In genomic region chr18:73688851-73689659, GRCh38 we compare ENCODE assay signal across 12 cellular contexts.
DNase-seq lines count a peak whose midpoint lies in the region; ATAC-seq and TF ChIP-seq lines count a peak whose summit lies in the region.
"Had no signal": no experiment of that assay in that cellular context is flagged by ENCODE, and none has a peak within 500 bp of the region (broad histone marks: within the 10 kb centered on the region; RNA-seq: fewer than 3 reads in every experiment).

No MANE protein-coding gene starts in this region.

- H3K27ac Mint-ChIP-seq in type B pancreatic cell, result peak overlapping the region; percentile 9
- no peak overlapping the region for H3K27ac Mint-ChIP-seq in activated CD8-positive, alpha-beta memory T cell treated with anti-CD3 and anti-CD28 coated beads, Interleukin-2, amount 10 ng/mL, durations not matched to agents 7 days and 5 days
- H3K27ac Mint-ChIP-seq: activated CD4-positive, alpha-beta T cell treated with anti-CD3 and anti-CD28 coated beads, Interleukin-2, amount 10 ng/mL, durations not matched to agents 7 days and 5 days; CD4-positive, CD25-positive, alpha-beta regulatory T cell; IgD-negative memory B cell had no signal

- WGBS in right cardiac atrium, result 38% methylated on average over 9 of the region's 9 CpGs

- H3K9me3 ChIP-seq in right cardiac atrium (ENCODE audit: control insufficient read depth, low read length) (no peaks in the 10 kb centered on the region), right atrium auricular region (no peaks in the 10 kb centered on the region)
- H3K9me3 ChIP-seq: heart left ventricle had no signal

- H3K4me1 Mint-ChIP-seq in type B pancreatic cell (ENCODE audit: unreplicated experiment), result peaks cover 26% of the 10 kb centered on the region
- no peaks in the 10 kb centered on the region for H3K4me1 Mint-ChIP-seq in activated CD8-positive, alpha-beta memory T cell treated with anti-CD3 and anti-CD28 coated beads, Interleukin-2, amount 10 ng/mL, durations not matched to agents 7 days and 5 days
- H3K4me1 Mint-ChIP-seq: activated CD4-positive, alpha-beta T cell treated with anti-CD3 and anti-CD28 coated beads, Interleukin-2, amount 10 ng/mL, durations not matched to agents 7 days and 5 days; CD4-positive, CD25-positive, alpha-beta regulatory T cell had no signal

- H3K9me3 Mint-ChIP-seq in type B pancreatic cell, result no peaks in the 10 kb centered on the region
- H3K9me3 Mint-ChIP-seq in activated CD8-positive, alpha-beta memory T cell treated with anti-CD3 and anti-CD28 coated beads, Interleukin-2, amount 10 ng/mL, durations not matched to agents 7 days and 5 days (ENCODE audit: low read depth), result peaks cover 12% of the 10 kb centered on the region
- H3K9me3 Mint-ChIP-seq: activated CD4-positive, alpha-beta T cell treated with anti-CD3 and anti-CD28 coated beads, Interleukin-2, amount 10 ng/mL, durations not matched to agents 7 days and 5 days had no signal

- H3K36me3 Mint-ChIP-seq in type B pancreatic cell, result no peaks in the 10 kb centered on the region
- H3K36me3 Mint-ChIP-seq in activated CD8-positive, alpha-beta memory T cell treated with anti-CD3 and anti-CD28 coated beads, Interleukin-2, amount 10 ng/mL, durations not matched to agents 7 days and 5 days, result no peaks in the 10 kb centered on the region
- H3K36me3 Mint-ChIP-seq: CD4-positive, CD25-positive, alpha-beta regulatory T cell had no signal

- DNase-seq in right cardiac atrium, result peak in 2 of 3 donors; percentile 48 to 55
- no peak for DNase-seq in right atrium auricular region (ENCODE audit: low spot score)
- peak; percentile 84 for DNase-seq in M059J (ENCODE audit: low read depth)
- DNase-seq in epithelial cell of esophagus (ENCODE audit: low read depth), result peak; percentile 95
- no peak for DNase-seq in type B pancreatic cell (ENCODE audit: extremely low spot score, unreplicated experiment)
- DNase-seq in activated CD8-positive, alpha-beta memory T cell treated with anti-CD3 and anti-CD28 coated beads, Interleukin-2, amount 10 ng/mL, durations not matched to agents 7 days and 5 days, result no peak
- no peak for DNase-seq in head of caudate nucleus
- DNase-seq in DMS 273 treated with DMSO at 0.1 percent for 48 hours (lab: John Stamatoyannopoulos, UW), result no peak
- DNase-seq: activated CD4-positive, alpha-beta T cell treated with anti-CD3 and anti-CD28 coated beads, Interleukin-2, amount 10 ng/mL, durations not matched to agents 7 days and 5 days; CD4-positive, CD25-positive, alpha-beta regulatory T cell; heart left ventricle had no signal

- CTCF ChIA-PET in activated CD8-positive, alpha-beta memory T cell treated with anti-CD3 and anti-CD28 coated beads, Interleukin-2, amount 10 ng/mL, durations not matched to agents 7 days and 5 days (lab: Charles Lee), result no interaction called here

- H3K36me3 ChIP-seq in right atrium auricular region, result no peaks in the 10 kb centered on the region
- H3K36me3 ChIP-seq: heart left ventricle had no signal

- H3K27ac ChIP-seq in right cardiac atrium (ENCODE audit: low read length) (no peak overlapping the region), right atrium auricular region (no peak overlapping the region)

- H3K4me3 ChIP-seq in right cardiac atrium (ENCODE audit: low read length) (no peak overlapping the region), right atrium auricular region (no peak overlapping the region), epithelial cell of esophagus (ENCODE audit: low read length) (no peak overlapping the region)

- intact Hi-C loops in right cardiac atrium (cut with DNase I) (no loop called here), head of caudate nucleus (cut with DNase I) (no loop called here)

- H3K4me1 ChIP-seq in right cardiac atrium (ENCODE audit: control insufficient read depth, insufficient read depth, low read length) (peaks cover 7% of the 10 kb centered on the region), right atrium auricular region (peaks cover 0 to 4% of the 10 kb centered on the region in 2 donors)

- ATAC-seq in right cardiac atrium, result peak; percentile 58 to 84
- no peak for ATAC-seq in activated CD8-positive, alpha-beta memory T cell treated with anti-CD3 and anti-CD28 coated beads, Interleukin-2, amount 10 ng/mL, durations not matched to agents 7 days and 5 days

- TF ChIP-seq CTCF in right atrium auricular region (IDR thresholded peaks at IDR 0.05) (no peak), epithelial cell of esophagus (IDR thresholded peaks at IDR 0.05; ENCODE audit: insufficient read depth, low read depth, low read length, missing control alignments) (no peak), type B pancreatic cell (conservative IDR thresholded peaks at IDR 0.05) (no peak)

- H3K27me3 Mint-ChIP-seq in type B pancreatic cell, result no peaks in the 10 kb centered on the region
- no peaks in the 10 kb centered on the region for H3K27me3 Mint-ChIP-seq in activated CD8-positive, alpha-beta memory T cell treated with anti-CD3 and anti-CD28 coated beads, Interleukin-2, amount 10 ng/mL, durations not matched to agents 7 days and 5 days
- H3K27me3 Mint-ChIP-seq: activated CD4-positive, alpha-beta T cell treated with anti-CD3 and anti-CD28 coated beads, Interleukin-2, amount 10 ng/mL, durations not matched to agents 7 days and 5 days had no signal

- peak overlapping the region; percentile 47 for H3K4me3 Mint-ChIP-seq in type B pancreatic cell
- H3K4me3 Mint-ChIP-seq in activated CD8-positive, alpha-beta memory T cell treated with anti-CD3 and anti-CD28 coated beads, Interleukin-2, amount 10 ng/mL, durations not matched to agents 7 days and 5 days, result no peak overlapping the region
- H3K4me3 Mint-ChIP-seq: activated CD4-positive, alpha-beta T cell treated with anti-CD3 and anti-CD28 coated beads, Interleukin-2, amount 10 ng/mL, durations not matched to agents 7 days and 5 days; CD4-positive, CD25-positive, alpha-beta regulatory T cell had no signal

- H3K27me3 ChIP-seq in right cardiac atrium (ENCODE audit: control insufficient read depth, insufficient read depth) (no peaks in the 10 kb centered on the region), right atrium auricular region (no peaks in the 10 kb centered on the region)

Comparison
In these comparisons a context has a peak if more than half of its experiments do, and no peak if none do; other contexts are left out.
1. DNase-seq: peak in right cardiac atrium (2 of 3), M059J (single experiment) and epithelial cell of esophagus (single experiment); none in right atrium auricular region (single experiment), type B pancreatic cell (single experiment), activated CD8-positive, alpha-beta memory T cell treated with anti-CD3 and anti-CD28 coated beads, Interleukin-2, amount 10 ng/mL, durations not matched to agents 7 days and 5 days (single experiment), head of caudate nucleus (0 of 42) and DMS 273 treated with DMSO at 0.1 percent for 48 hours (single experiment).